ENCODE assay signal across 8 cellular contexts in genomic region chr3:72338942-72339749, GRCh38.
DNase-seq lines count a peak whose midpoint lies in the region; ATAC-seq and TF ChIP-seq lines count a peak whose summit lies in the region.

No MANE protein-coding gene starts in this region.

- H2AK5ac ChIP-seq in trophoblast cell (ENCODE audit: low read length), result peak overlapping the region; percentile 16

- H3K36me3 ChIP-seq in SJSA1, result no peaks in the 10 kb centered on the region
- no peaks in the 10 kb centered on the region for H3K36me3 ChIP-seq in trophoblast cell (ENCODE audit: control insufficient read depth in 1 of 2, insufficient read depth in 2 of 2, low read length in 2 of 2)
- no peaks in the 10 kb centered on the region for H3K36me3 ChIP-seq in H7 (replicated peaks; ENCODE audit: control insufficient read depth, insufficient read depth, low read length)
- H3K36me3 ChIP-seq in MM.1S (replicated peaks; ENCODE audit: insufficient read depth, low read length), result no peaks in the 10 kb centered on the region

- H3K27ac ChIP-seq in SJSA1 (peak overlapping the region; percentile 57), epithelial cell of prostate (peak overlapping the region; percentile 94), trophoblast cell (ENCODE audit: low read depth, low read length) (peak overlapping the region; percentile 62), MM.1S (ENCODE audit: low read length) (no peak overlapping the region)

- peak overlapping the region; percentile 76 for H3K4ac ChIP-seq in trophoblast cell (ENCODE audit: low read depth, low read length)

- no peak for TF ChIP-seq CTCF in MM.1S (IDR thresholded peaks at IDR 0.05; ENCODE audit: low read length)

- H3K27me3 ChIP-seq in SJSA1 (replicated peaks), result no peaks in the 10 kb centered on the region
- no peaks in the 10 kb centered on the region for H3K27me3 ChIP-seq in trophoblast cell (ENCODE audit: insufficient read depth, low read length)
- no peaks in the 10 kb centered on the region for H3K27me3 ChIP-seq in H7 (ENCODE audit: control insufficient read depth, insufficient read depth, low read length)
- no peaks in the 10 kb centered on the region for H3K27me3 ChIP-seq in MM.1S (replicated peaks; ENCODE audit: insufficient read depth, low read length)

- H3K18ac ChIP-seq in trophoblast cell (ENCODE audit: low read length), result peak overlapping the region; percentile 52

- H3K4me1 ChIP-seq in SJSA1 (replicated peaks) (peaks cover 14% of the 10 kb centered on the region), trophoblast cell (ENCODE audit: control insufficient read depth in 1 of 2, insufficient read depth in 2 of 2, low read length in 2 of 2) (peaks cover 15 to 26% of the 10 kb centered on the region in 2 experiments), MM.1S (ENCODE audit: low read length) (no peaks in the 10 kb centered on the region)

- no peak overlapping the region for H3K23ac ChIP-seq in trophoblast cell (ENCODE audit: low read length)

- H4K12ac ChIP-seq in trophoblast cell (ENCODE audit: low read depth, low read length), result no peak overlapping the region

- ATAC-seq in HG03025 (IDR thresholded peaks at IDR 0.05; ENCODE audit: low FRiP score, unreplicated experiment), result no peak

- no CpG with 5 or more reads among the region's 11 CpGs for WGBS in trophoblast cell (ENCODE audit: extremely low coverage, insufficient coverage, insufficient read length)

- H2AFZ ChIP-seq in trophoblast cell (ENCODE audit: insufficient read depth, low read length, poor library complexity) (peak overlapping the region; percentile 53), MM.1S (ENCODE audit: low read length) (no peak overlapping the region)

- H3K4me2 ChIP-seq in trophoblast cell (ENCODE audit: low read length) (no peak overlapping the region), MM.1S (ENCODE audit: low read depth, low read length) (no peak overlapping the region)

- peak overlapping the region; percentile 74 for H2BK120ac ChIP-seq in trophoblast cell (ENCODE audit: insufficient read depth, low read length, poor library complexity)

- H4K20me1 ChIP-seq in MM.1S (ENCODE audit: insufficient read depth, low read length), result no peaks in the 10 kb centered on the region

- no peaks in the 10 kb centered on the region; the same call in 1 of the 2 replicates for H3K9me3 ChIP-seq in SJSA1 (replicated peaks)
- peaks cover 14% of the 10 kb centered on the region for H3K9me3 ChIP-seq in trophoblast cell (ENCODE audit: insufficient read depth, low read depth, low read length)
- no peaks in the 10 kb centered on the region for H3K9me3 ChIP-seq in MM.1S (replicated peaks; ENCODE audit: insufficient read depth, low read length)

- H3K79me2 ChIP-seq in trophoblast cell (ENCODE audit: control insufficient read depth, insufficient read depth, low read length, poor library complexity) (peaks cover 4% of the 10 kb centered on the region), MM.1S (ENCODE audit: low read length) (no peaks in the 10 kb centered on the region)

- peak overlapping the region; percentile 50 for H2BK12ac ChIP-seq in trophoblast cell (ENCODE audit: low read length)

- H2BK5ac ChIP-seq in trophoblast cell (ENCODE audit: low read depth, low read length, poor library complexity), result peak overlapping the region; percentile 66

- H3K4me3 ChIP-seq in SJSA1 (no peak overlapping the region), trophoblast cell (ENCODE audit: low read depth, low read length) (no peak overlapping the region), H7 (ENCODE audit: insufficient read depth, low read depth, low read length) (no peak overlapping the region), MM.1S (ENCODE audit: low read length) (no peak overlapping the region)

- peak; percentile 32 for DNase-seq in activated CD4-positive, alpha-beta T cell treated with anti-CD3 and anti-CD28 coated beads for 1 hour
- no peak for DNase-seq in activated CD4-positive, alpha-beta T cell treated with anti-CD3 and anti-CD28 coated beads, Interleukin-2, amount 50 U/mL, for 1 hour
- DNase-seq in SJSA1 (ENCODE audit: low read depth in 1 of 2, low spot score in 2 of 2) (peak; percentile 65 to 75), epithelial cell of prostate (ENCODE audit: low read depth, low spot score) (peak; percentile 98), trophoblast cell (peak; percentile 90 to 93), H7 (no peak), MM.1S (no peak)

- H4K8ac ChIP-seq in trophoblast cell (ENCODE audit: low read depth, low read length), result peak overlapping the region; percentile 18

- no peaks in the 10 kb centered on the region for H3K9me2 ChIP-seq in MM.1S (replicated peaks; ENCODE audit: insufficient read depth, low read length)

- H3K9ac ChIP-seq in trophoblast cell (ENCODE audit: low read length), result no peak overlapping the region
- no peak overlapping the region for H3K9ac ChIP-seq in MM.1S (ENCODE audit: low read length)

- H3F3A ChIP-seq in MM.1S (ENCODE audit: insufficient read depth, low read length), result no peaks in the 10 kb centered on the region

- H3K14ac ChIP-seq in trophoblast cell (ENCODE audit: low read length), result peak overlapping the region; percentile 62

- peaks cover 8% of the 10 kb centered on the region for H3K79me1 ChIP-seq in trophoblast cell (ENCODE audit: low read length)

- H4K91ac ChIP-seq in trophoblast cell (ENCODE audit: low read depth, low read length), result peak overlapping the region; percentile 94

Comparison
In these comparisons a context has a peak if more than half of its experiments do, and no peak if none do; other contexts are left out.
1. DNase-seq: peak in activated CD4-positive, alpha-beta T cell treated with anti-CD3 and anti-CD28 coated beads for 1 hour (single experiment), SJSA1 (2 of 2), epithelial cell of prostate (single experiment) and trophoblast cell (2 of 2); none in activated CD4-positive, alpha-beta T cell treated with anti-CD3 and anti-CD28 coated beads, Interleukin-2, amount 50 U/mL, for 1 hour (single experiment), H7 (single experiment) and MM.1S (single experiment).